Comparison of ENCODE assay signal across 32 cellular contexts in the genomic region with DNA sequence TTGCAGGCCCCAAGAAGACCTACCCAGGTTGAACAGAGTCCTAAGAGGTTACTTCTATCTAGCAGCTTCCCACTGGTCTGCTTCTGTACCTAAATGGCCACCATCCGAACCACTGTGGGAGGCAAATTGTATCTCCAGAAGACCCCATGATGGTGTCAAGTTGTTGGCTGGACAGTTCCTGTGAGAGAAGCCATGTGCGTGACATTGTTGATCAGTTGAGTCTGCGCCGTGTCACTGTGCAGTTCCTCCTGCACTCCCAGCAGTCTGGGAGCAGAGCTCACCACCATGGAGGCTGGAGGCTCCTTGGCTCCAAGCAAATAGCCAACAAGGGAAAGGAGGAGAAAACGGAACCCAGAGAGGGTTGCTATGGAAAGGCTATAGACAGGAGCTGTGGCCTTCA. TPM values are rescaled to one million over a fixed set of nuclear protein-coding genes. Genes with fewer than 3 reads are reported as not detected.
DNase-seq lines count a peak whose midpoint lies in the region; ATAC-seq, FAIRE-seq and TF ChIP-seq lines count a peak whose summit lies in the region.
"Had no signal": no experiment of that assay in that cellular context is flagged by ENCODE, and none has a peak within 500 bp of the region (broad histone marks: within the 10 kb centered on the region; RNA-seq: fewer than 3 reads in every experiment).

No MANE protein-coding gene starts in this region.

- TF ChIP-seq RAD21 in HepG2 (CRISPR knock-in tag; IDR thresholded peaks at IDR 0.05): no peak

- no peak overlapping the region for H2AFZ ChIP-seq in HepG2 (ENCODE audit: low read length)

- POLR2A ChIA-PET in HepG2 (lab: Yijun Ruan, JAX): no interaction called here

- H3K27ac Mint-ChIP-seq in type B pancreatic cell: peak overlapping the region; percentile 32
- H3K27ac Mint-ChIP-seq: CD14-positive monocyte; CD4-positive, CD25-positive, alpha-beta regulatory T cell; CD8-positive, alpha-beta memory T cell had no signal

- no peaks in the 10 kb centered on the region for H3K9me3 ChIP-seq in HepG2 (ENCODE audit: low read length)
- no peaks in the 10 kb centered on the region for H3K9me3 ChIP-seq in right lobe of liver
- no peaks in the 10 kb centered on the region for H3K9me3 ChIP-seq in upper lobe of left lung

- peaks cover 63% of the 10 kb centered on the region for H3K4me1 ChIP-seq in HepG2 (ENCODE audit: insufficient read depth, low read length)
- H3K4me1 ChIP-seq in right lobe of liver: peaks cover 0 to 48% (median 19%) of the 10 kb centered on the region in 4 donors
- no peaks in the 10 kb centered on the region for H3K4me1 ChIP-seq in upper lobe of left lung
- H3K4me1 ChIP-seq: BE2C, BLaER1 had no signal

- H3K4me1 Mint-ChIP-seq in type B pancreatic cell (ENCODE audit: unreplicated experiment): peaks cover 8% of the 10 kb centered on the region
- H3K4me1 Mint-ChIP-seq: CD14-positive monocyte; CD4-positive, alpha-beta memory T cell; CD8-positive, alpha-beta memory T cell had no signal

- intact Hi-C loops in HepG2 (cut with micrococcal nuclease; ENCODE audit: unreplicated experiment): no loop called here
- intact Hi-C loops in right lobe of liver (cut with DNase I): no loop called here

- no peaks in the 10 kb centered on the region for H4K20me1 ChIP-seq in HepG2 (ENCODE audit: insufficient read depth, low read length)
- H4K20me1 ChIP-seq: BLaER1 had no signal

- BruUV-seq in HepG2 (replicated peaks; lab: Mats Ljungman, UMichigan): no TSS peak

- TF ChIP-seq CTCF in HepG2 (CRISPR knock-in tag; IDR thresholded peaks at IDR 0.05) (no peak), right lobe of liver (IDR thresholded peaks at IDR 0.05) (no peak), bronchial epithelial cell (IDR thresholded peaks at IDR 0.05; ENCODE audit: insufficient read depth, low read length, severe bottlenecking) (no peak), type B pancreatic cell (conservative IDR thresholded peaks at IDR 0.05) (no peak), upper lobe of left lung (IDR thresholded peaks at IDR 0.05) (no peak)

- no peaks in the 10 kb centered on the region for H3K36me3 Mint-ChIP-seq in type B pancreatic cell
- H3K36me3 Mint-ChIP-seq: CD14-positive monocyte; CD4-positive, CD25-positive, alpha-beta regulatory T cell; CD8-positive, alpha-beta memory T cell had no signal

- no peaks in the 10 kb centered on the region for H3K36me3 ChIP-seq in HepG2 (replicated peaks in 1 of 2; ENCODE audit: control insufficient read depth in 1 of 2, insufficient read depth in 2 of 2, low read length in 2 of 2)
- H3K36me3 ChIP-seq in right lobe of liver: no peaks in the 10 kb centered on the region
- no peaks in the 10 kb centered on the region for H3K36me3 ChIP-seq in bronchial epithelial cell (ENCODE audit: control insufficient read depth, insufficient read depth, low read length)
- no peaks in the 10 kb centered on the region for H3K36me3 ChIP-seq in upper lobe of left lung
- H3K36me3 ChIP-seq: BE2C, BLaER1 had no signal

- FAIRE-seq in HepG2 (lab: Jason Lieb, UNC) (no peak), bronchial epithelial cell (lab: Jason Lieb, UNC) (peak; percentile 88)
- FAIRE-seq: A204.1, GM12878, GM12892, GM18507 had no signal

- peaks cover 19% of the 10 kb centered on the region for H3K27me3 Mint-ChIP-seq in type B pancreatic cell

- H3K27me3 ChIP-seq in HepG2 (ENCODE audit: control insufficient read depth in 1 of 2, insufficient read depth in 2 of 2, low read length in 2 of 2): no peaks in the 10 kb centered on the region
- H3K27me3 ChIP-seq in right lobe of liver: no peaks in the 10 kb centered on the region
- peaks cover 3% of the 10 kb centered on the region for H3K27me3 ChIP-seq in bronchial epithelial cell (ENCODE audit: control insufficient read depth, insufficient read depth, low read length)
- no peaks in the 10 kb centered on the region for H3K27me3 ChIP-seq in upper lobe of left lung
- H3K27me3 ChIP-seq: BE2C had no signal

- 100% methylated on average over 5 of the region's 5 CpGs for WGBS in HepG2 (ENCODE audit: low lambda C conversion rate)
- 71% methylated on average over 5 of the region's 5 CpGs for WGBS in right lobe of liver (ENCODE audit: insufficient coverage, low coverage, low lambda C conversion rate, missing lambda C conversion rate)
- 88 to 89% methylated on average over 5 of the region's 5 CpGs for whole genome bisulfite sequencing in upper lobe of left lung, 2 donors

- H3K9ac ChIP-seq in HepG2 (ENCODE audit: insufficient read depth, low read depth, low read length): no peak overlapping the region
- H3K9ac ChIP-seq: BLaER1 had no signal

- no peak for DNase-seq in HepG2 (ENCODE audit: low spot score)
- no peak for DNase-seq in right lobe of liver
- no peak for DNase-seq in bronchial epithelial cell (ENCODE audit: low read depth)
- DNase-seq in type B pancreatic cell (ENCODE audit: extremely low spot score, unreplicated experiment): no peak
- no peak for DNase-seq in upper lobe of left lung
- DNase-seq in amygdala (lab: John Stamatoyannopoulos, UW): no peak
- DNase-seq: 8988T; ACHN; BE2C; C1 segment of cervical spinal cord; CD4-positive, alpha-beta memory T cell; CD4-positive, CD25-positive, alpha-beta regulatory T cell; CD8-positive, alpha-beta memory T cell; COR-L47; DMS 273 treated with DMSO at 0.1 percent for 48 hours; DMS153; DMS53; DMS79; DND-41; EL; GDM1 had no signal

- TF ChIP-seq EP300 in HepG2 (IDR thresholded peaks at IDR 0.05; ENCODE audit: low read depth in 2 of 2, low read length in 2 of 2): no peak
- no peak for TF ChIP-seq EP300 in HepG2 (CRISPR knock-in tag; IDR thresholded peaks at IDR 0.05; ENCODE audit: borderline replicate concordance)
- no peak for TF ChIP-seq EP300 in upper lobe of left lung (IDR thresholded peaks at IDR 0.05)

- no peaks in the 10 kb centered on the region for H3K9me3 Mint-ChIP-seq in type B pancreatic cell

- no peaks in the 10 kb centered on the region for H3K79me2 ChIP-seq in HepG2 (ENCODE audit: insufficient read depth, low read length)

- H3K4me3 ChIP-seq in HepG2 (replicated peaks in 1 of 3; ENCODE audit: insufficient read depth in 1 of 3, low read depth in 2 of 3, low read length in 3 of 3) (no peak overlapping the region), right lobe of liver (no peak overlapping the region), bronchial epithelial cell (ENCODE audit: low read depth, low read length) (no peak overlapping the region), upper lobe of left lung (no peak overlapping the region)
- H3K4me3 ChIP-seq: BLaER1, GM12878 had no signal

- H3K4me3 Mint-ChIP-seq in type B pancreatic cell: no peak overlapping the region
- H3K4me3 Mint-ChIP-seq: CD14-positive monocyte; CD4-positive, alpha-beta memory T cell; CD4-positive, CD25-positive, alpha-beta regulatory T cell; CD8-positive, alpha-beta memory T cell had no signal

- ATAC-seq in HepG2 (no peak), right lobe of liver (no peak), esophagus mucosa (peak; percentile 35), upper lobe of left lung (ENCODE audit: low FRiP score in 2 of 2) (no peak)
- ATAC-seq: GM12878 had no signal

- no peak overlapping the region for H3K4me2 ChIP-seq in HepG2 (ENCODE audit: low read depth, low read length)
- H3K4me2 ChIP-seq: BLaER1 had no signal

- in situ Hi-C loops in HepG2 (cut with HindIII; ENCODE audit: extremely low pct_ligation_motif_present, low pct_unique_long_range_greater_than_20kb): no loop called here

- TF ChIP-seq POLR2A in HepG2 (IDR thresholded peaks at IDR 0.05; ENCODE audit: insufficient read depth in 1 of 2, low read depth in 2 of 2, low read length in 2 of 2) (no peak), right lobe of liver (IDR thresholded peaks at IDR 0.05) (no peak), upper lobe of left lung (IDR thresholded peaks at IDR 0.05) (no peak)

- CTCF ChIA-PET in HepG2 (lab: Yijun Ruan, JAX; ENCODE audit: low intra/inter-chr PET ratio, low total read pairs): no interaction called here

- H3K27ac ChIP-seq in HepG2 (ENCODE audit: extremely low read length, insufficient read depth, low read length) (peak overlapping the region; percentile 2), right lobe of liver (no peak overlapping the region), upper lobe of left lung (no peak overlapping the region)
- H3K27ac ChIP-seq: BLaER1 had no signal

RNA-seq across cellular contexts. Expression of a gene that starts 7.5 kb away (rescaled TPM):
- 4.1 and 7.9 TPM in 2 replicates for total RNA-seq in HepG2 (2016; rRNA removed; fragmentation: Illumina TruSeq; extraction: Trizol)
- total RNA-seq in HepG2 (2016; cell fraction: cytosol; rRNA removed; fragmentation: Illumina TruSeq; extraction: Trizol; ENCODE audit: low read depth): 1.3 and 1.7 TPM in 2 replicates
- total RNA-seq in HepG2 (2016; cell fraction: insoluble cytoplasmic fraction; rRNA removed; fragmentation: Illumina TruSeq; extraction: Trizol): 3.5 and 7.6 TPM in 2 replicates
- total RNA-seq in HepG2 (2016; cell fraction: membrane; rRNA removed; fragmentation: Illumina TruSeq; extraction: Trizol): 3.3 and 3.8 TPM in 2 replicates
- 8.5 and 8.7 TPM in 2 replicates for total RNA-seq in HepG2 (2016; cell fraction: nucleus; rRNA removed; fragmentation: Illumina TruSeq; extraction: Trizol)
- 8.0 and 11.0 TPM in 2 replicates for polyA plus RNA-seq in HepG2 (2011; rRNA removed)
- 7.0 and 10.8 TPM in 2 replicates for polyA plus RNA-seq in HepG2 (2011; cell fraction: cytosol; rRNA removed)
- 8.4 and 11.9 TPM in 2 replicates for polyA plus RNA-seq in HepG2 (2011; cell fraction: nucleus; rRNA removed)
- polyA plus RNA-seq in HepG2 (2012): 7.0 and 9.5 TPM in 2 replicates
- 1.2 TPM in 2 replicates for polyA plus RNA-seq in HepG2 (2016; cell fraction: cytosol; fragmentation: Illumina TruSeq; extraction: Trizol; ENCODE audit: low read depth)
- 3.4 and 3.6 TPM in 2 replicates for polyA plus RNA-seq in HepG2 (2016; cell fraction: insoluble cytoplasmic fraction; fragmentation: Illumina TruSeq; extraction: Trizol; ENCODE audit: low read depth)
- 1.9 and 2.1 TPM in 2 replicates for polyA plus RNA-seq in HepG2 (2016; cell fraction: membrane; fragmentation: Illumina TruSeq; extraction: Trizol; ENCODE audit: low read depth)
- polyA plus RNA-seq in HepG2 (2016; cell fraction: nucleus; fragmentation: Illumina TruSeq; extraction: Trizol; ENCODE audit: insufficient read depth, low read depth): 13.4 and 14.2 TPM in 2 replicates
- 2.4 and 6.8 TPM in 2 replicates for polyA minus RNA-seq in HepG2 (2011; rRNA and poly(A)+ RNA removed; ENCODE audit: low replicate concordance)
- 2.5 and 7.8 TPM in 2 replicates for polyA minus RNA-seq in HepG2 (2011; cell fraction: cytosol; rRNA and poly(A)+ RNA removed)
- polyA minus RNA-seq in HepG2 (2011; cell fraction: nucleus; rRNA and poly(A)+ RNA removed): 1.9 and 5.3 TPM in 2 replicates
- 10 to 100 TPM in 1 of 6 experiments, 1 to 10 TPM in 4, under 1 TPM in 1; 0.31 to 12.5 (median 2.9) TPM for total RNA-seq in right lobe of liver
- 0.26 TPM in 2 replicates for total RNA-seq in bronchial epithelial cell
- not detected for total RNA-seq in esophagus mucosa
- 189 and 410 TPM in 2 replicates for total RNA-seq in type B pancreatic cell (ENCODE audit: low replicate concordance)
- total RNA-seq in upper lobe of left lung: 1 to 10 TPM in 2 of 6 donors, under 1 TPM in 3, not detected in 1; 0.46 to 6.1 (median 0.92) TPM
- total RNA-seq: CD4-positive, CD25-positive, alpha-beta regulatory T cell; G401 had no signal
- polyA plus RNA-seq: CD14-positive monocyte; CD4-positive, alpha-beta memory T cell; CD4-positive, CD25-positive, alpha-beta regulatory T cell had no signal

RNA-seq across cellular contexts. Expression of a gene that starts 15.8 kb away (rescaled TPM):
- not detected in 2 replicates for total RNA-seq in HepG2 (2016; rRNA removed; fragmentation: Illumina TruSeq; extraction: Trizol)
- not detected in 2 replicates for total RNA-seq in HepG2 (2016; cell fraction: cytosol; rRNA removed; fragmentation: Illumina TruSeq; extraction: Trizol; ENCODE audit: low read depth)
- not detected in 2 replicates for total RNA-seq in HepG2 (2016; cell fraction: insoluble cytoplasmic fraction; rRNA removed; fragmentation: Illumina TruSeq; extraction: Trizol)
- total RNA-seq in HepG2 (2016; cell fraction: membrane; rRNA removed; fragmentation: Illumina TruSeq; extraction: Trizol): not detected in 2 replicates
- not detected in 2 replicates for total RNA-seq in HepG2 (2016; cell fraction: nucleus; rRNA removed; fragmentation: Illumina TruSeq; extraction: Trizol)
- polyA plus RNA-seq in HepG2 (2011; rRNA removed): 0.07 and 0.09 TPM in 2 replicates
- polyA plus RNA-seq in HepG2 (2011; cell fraction: cytosol; rRNA removed): 0.03 and 0.13 TPM in 2 replicates
- 0.03 TPM in 1 of 2 replicates, not detected in the other for polyA plus RNA-seq in HepG2 (2011; cell fraction: nucleus; rRNA removed)
- polyA plus RNA-seq in HepG2 (2012): 0.12 and 0.23 TPM in 2 replicates
- polyA plus RNA-seq in HepG2 (2016; cell fraction: cytosol; fragmentation: Illumina TruSeq; extraction: Trizol; ENCODE audit: low read depth): not detected in 2 replicates
- not detected in 2 replicates for polyA plus RNA-seq in HepG2 (2016; cell fraction: insoluble cytoplasmic fraction; fragmentation: Illumina TruSeq; extraction: Trizol; ENCODE audit: low read depth)
- not detected in 2 replicates for polyA plus RNA-seq in HepG2 (2016; cell fraction: membrane; fragmentation: Illumina TruSeq; extraction: Trizol; ENCODE audit: low read depth)
- not detected in 2 replicates for polyA plus RNA-seq in HepG2 (2016; cell fraction: nucleus; fragmentation: Illumina TruSeq; extraction: Trizol; ENCODE audit: insufficient read depth, low read depth)
- polyA minus RNA-seq in HepG2 (2011; rRNA and poly(A)+ RNA removed; ENCODE audit: low replicate concordance): 0.05 TPM in 1 of 2 replicates, not detected in the other
- not detected in 2 replicates for polyA minus RNA-seq in HepG2 (2011; cell fraction: cytosol; rRNA and poly(A)+ RNA removed)
- not detected in 2 replicates for polyA minus RNA-seq in HepG2 (2011; cell fraction: nucleus; rRNA and poly(A)+ RNA removed)
- 100 to 1,000 TPM in 2 of 6 experiments, 10 to 100 TPM in 2, 1 to 10 TPM in 1, under 1 TPM in 1; 0.81 to 235 (median 65.0) TPM for total RNA-seq in right lobe of liver
- total RNA-seq in bronchial epithelial cell: not detected in 2 replicates
- not detected for total RNA-seq in esophagus mucosa
- total RNA-seq in type B pancreatic cell (ENCODE audit: low replicate concordance): 1.6 TPM in 1 of 2 replicates, not detected in the other
- total RNA-seq in upper lobe of left lung: under 1 TPM in 2 of 6 donors, not detected in 4; 0.15 to 0.80 TPM
- total RNA-seq: A673; CD4-positive, alpha-beta memory T cell; CD4-positive, CD25-positive, alpha-beta regulatory T cell; CD8-positive, alpha-beta memory T cell; Daoy; G401; GM12878 had no signal
- polyA plus RNA-seq: AG04450; CD14-positive monocyte; CD4-positive, alpha-beta memory T cell; CD4-positive, CD25-positive, alpha-beta regulatory T cell; CD8-positive, alpha-beta memory T cell had no signal

RNA-seq across cellular contexts. Expression of a gene that starts 37.0 kb away (rescaled TPM):
- total RNA-seq in HepG2 (2016; rRNA removed; fragmentation: Illumina TruSeq; extraction: Trizol) (17.4 and 24.3 TPM in 2 replicates), right lobe of liver (10 to 100 TPM; 10.9 to 16.2 (median 11.8) TPM), bronchial epithelial cell (6.1 and 8.6 TPM in 2 replicates), esophagus mucosa (21.3 TPM), type B pancreatic cell (ENCODE audit: low replicate concordance) (72.3 and 105 TPM in 2 replicates), upper lobe of left lung (10 to 100 TPM; 16.7 to 43.0 (median 27.7) TPM)
- total RNA-seq in HepG2 (2016; cell fraction: cytosol; rRNA removed; fragmentation: Illumina TruSeq; extraction: Trizol; ENCODE audit: low read depth): 24.4 and 37.5 TPM in 2 replicates
- 16.8 and 20.8 TPM in 2 replicates for total RNA-seq in HepG2 (2016; cell fraction: insoluble cytoplasmic fraction; rRNA removed; fragmentation: Illumina TruSeq; extraction: Trizol)
- total RNA-seq in HepG2 (2016; cell fraction: membrane; rRNA removed; fragmentation: Illumina TruSeq; extraction: Trizol): 12.3 and 12.5 TPM in 2 replicates
- 25.1 and 27.9 TPM in 2 replicates for total RNA-seq in HepG2 (2016; cell fraction: nucleus; rRNA removed; fragmentation: Illumina TruSeq; extraction: Trizol)
- polyA plus RNA-seq in HepG2 (2011; rRNA removed): 32.0 and 40.9 TPM in 2 replicates
- polyA plus RNA-seq in HepG2 (2011; cell fraction: cytosol; rRNA removed): 24.9 and 25.8 TPM in 2 replicates
- 48.2 and 53.0 TPM in 2 replicates for polyA plus RNA-seq in HepG2 (2011; cell fraction: nucleus; rRNA removed)
- polyA plus RNA-seq in HepG2 (2012): 21.6 and 24.3 TPM in 2 replicates
- polyA plus RNA-seq in HepG2 (2016; cell fraction: cytosol; fragmentation: Illumina TruSeq; extraction: Trizol; ENCODE audit: low read depth): 2.8 TPM in 2 replicates
- 33.6 and 38.5 TPM in 2 replicates for polyA plus RNA-seq in HepG2 (2016; cell fraction: insoluble cytoplasmic fraction; fragmentation: Illumina TruSeq; extraction: Trizol; ENCODE audit: low read depth)
- polyA plus RNA-seq in HepG2 (2016; cell fraction: membrane; fragmentation: Illumina TruSeq; extraction: Trizol; ENCODE audit: low read depth): 5.3 and 6.3 TPM in 2 replicates
- polyA plus RNA-seq in HepG2 (2016; cell fraction: nucleus; fragmentation: Illumina TruSeq; extraction: Trizol; ENCODE audit: insufficient read depth, low read depth): 42.7 and 44.8 TPM in 2 replicates
- polyA minus RNA-seq in HepG2 (2011; rRNA and poly(A)+ RNA removed; ENCODE audit: low replicate concordance): 107 and 153 TPM in 2 replicates
- polyA minus RNA-seq in HepG2 (2011; cell fraction: cytosol; rRNA and poly(A)+ RNA removed): 20.9 and 36.0 TPM in 2 replicates
- polyA minus RNA-seq in HepG2 (2011; cell fraction: nucleus; rRNA and poly(A)+ RNA removed): 46.6 and 50.0 TPM in 2 replicates

RNA-seq across cellular contexts. Expression of a gene that starts 49.0 kb away (rescaled TPM):
- total RNA-seq in HepG2 (2016; rRNA removed; fragmentation: Illumina TruSeq; extraction: Trizol) (20.6 and 21.3 TPM in 2 replicates), right lobe of liver (10 to 100 TPM; 22.2 to 50.9 (median 32.7) TPM), bronchial epithelial cell (28.9 and 29.2 TPM in 2 replicates), esophagus mucosa (77.1 TPM), type B pancreatic cell (ENCODE audit: low replicate concordance) (77.4 and 102 TPM in 2 replicates), upper lobe of left lung (100 to 1,000 TPM in 1 of 6 donors, 10 to 100 TPM in 5; 32.7 to 104 (median 64.8) TPM)
- 8.5 and 9.2 TPM in 2 replicates for total RNA-seq in HepG2 (2016; cell fraction: cytosol; rRNA removed; fragmentation: Illumina TruSeq; extraction: Trizol; ENCODE audit: low read depth)
- total RNA-seq in HepG2 (2016; cell fraction: insoluble cytoplasmic fraction; rRNA removed; fragmentation: Illumina TruSeq; extraction: Trizol): 17.5 and 21.5 TPM in 2 replicates
- total RNA-seq in HepG2 (2016; cell fraction: membrane; rRNA removed; fragmentation: Illumina TruSeq; extraction: Trizol): 24.6 and 31.5 TPM in 2 replicates
- total RNA-seq in HepG2 (2016; cell fraction: nucleus; rRNA removed; fragmentation: Illumina TruSeq; extraction: Trizol): 22.6 and 23.4 TPM in 2 replicates
- polyA plus RNA-seq in HepG2 (2011; rRNA removed): 12.5 and 18.8 TPM in 2 replicates
- 13.9 and 14.0 TPM in 2 replicates for polyA plus RNA-seq in HepG2 (2011; cell fraction: cytosol; rRNA removed)
- 67.4 and 72.0 TPM in 2 replicates for polyA plus RNA-seq in HepG2 (2011; cell fraction: nucleus; rRNA removed)
- polyA plus RNA-seq in HepG2 (2012): 26.5 and 39.5 TPM in 2 replicates
- polyA plus RNA-seq in HepG2 (2016; cell fraction: cytosol; fragmentation: Illumina TruSeq; extraction: Trizol; ENCODE audit: low read depth): 10.3 and 12.4 TPM in 2 replicates
- 42.9 and 49.6 TPM in 2 replicates for polyA plus RNA-seq in HepG2 (2016; cell fraction: insoluble cytoplasmic fraction; fragmentation: Illumina TruSeq; extraction: Trizol; ENCODE audit: low read depth)
- polyA plus RNA-seq in HepG2 (2016; cell fraction: membrane; fragmentation: Illumina TruSeq; extraction: Trizol; ENCODE audit: low read depth): 24.4 and 34.3 TPM in 2 replicates
- 80.5 and 84.1 TPM in 2 replicates for polyA plus RNA-seq in HepG2 (2016; cell fraction: nucleus; fragmentation: Illumina TruSeq; extraction: Trizol; ENCODE audit: insufficient read depth, low read depth)
- 34.0 and 51.8 TPM in 2 replicates for polyA minus RNA-seq in HepG2 (2011; rRNA and poly(A)+ RNA removed; ENCODE audit: low replicate concordance)
- 19.3 and 20.3 TPM in 2 replicates for polyA minus RNA-seq in HepG2 (2011; cell fraction: cytosol; rRNA and poly(A)+ RNA removed)
- polyA minus RNA-seq in HepG2 (2011; cell fraction: nucleus; rRNA and poly(A)+ RNA removed): 23.4 and 28.1 TPM in 2 replicates

Comparison
In these comparisons a context has a peak if more than half of its experiments do, and no peak if none do; other contexts are left out.
1. RNA of a gene that starts 7.5 kb away (total RNA-seq): 189 to 410 TPM in type B pancreatic cell; 1.3 to 8.7 TPM in HepG2, 0.31 to 12.5 TPM in right lobe of liver, 0.46 to 6.1 TPM in upper lobe of left lung, 0.26 TPM in bronchial epithelial cell and not detected in esophagus mucosa (single experiment); every median in the first group is over 10 times any median in the second.